In the genomic region with DNA sequence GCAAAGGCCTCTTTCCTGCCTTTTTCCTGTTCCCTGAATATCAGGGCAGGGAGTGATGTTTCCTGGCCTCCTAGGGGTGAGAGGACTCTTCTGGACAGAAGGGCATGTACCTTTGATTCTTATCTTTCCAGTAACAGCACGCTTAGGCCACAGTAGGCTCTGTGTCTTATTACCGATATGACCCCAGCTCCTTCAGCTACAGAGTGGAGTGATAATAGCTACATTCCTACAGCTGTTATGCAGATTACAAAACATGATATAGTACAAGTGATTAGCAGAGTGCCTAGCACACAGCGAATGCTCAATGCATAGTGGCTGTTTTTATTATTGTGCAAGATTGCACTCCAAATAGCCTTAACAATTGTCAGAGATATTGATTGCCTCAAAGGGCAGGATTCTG, we compare ENCODE assay signal across 26 cellular contexts.
DNase-seq lines count a peak whose midpoint lies in the region; ATAC-seq and TF ChIP-seq lines count a peak whose summit lies in the region.
"Had no signal": no experiment of that assay in that cellular context is flagged by ENCODE, and none has a peak within 500 bp of the region (broad histone marks: within the 10 kb centered on the region; RNA-seq: fewer than 3 reads in every experiment).

No MANE protein-coding gene starts in this region.

- peak; percentile 15 for ATAC-seq in Right ventricle myocardium superior (ENCODE audit: poor library complexity)
- ATAC-seq in IMR-90 (ENCODE audit: low read depth), result no peak
- ATAC-seq in stimulated activated effector memory CD8-positive, alpha-beta T cell treated with anti-CD3 and anti-CD28 coated beads, Interleukin-12 subunit alpha, Interleukin-12 subunit beta, amount 100 ng/mL, for 72 hours, result no peak
- ATAC-seq: GM12878 had no signal

- dilution Hi-C loops in IMR-90 (cut with HindIII; ENCODE audit: low sequenced_read_pairs, unreplicated experiment), result no loop called here

- H2AFZ ChIP-seq in IMR-90 (replicated peaks; ENCODE audit: low read length, poor library complexity), result no peak overlapping the region

- no peak overlapping the region for H4K8ac ChIP-seq in IMR-90 (ENCODE audit: low read depth in 2 of 2, low read length in 2 of 2)
- H4K8ac ChIP-seq in mesendoderm (ENCODE audit: low read depth, low read length), result no peak overlapping the region

- intact Hi-C loops in Right ventricle myocardium superior (cut with DNase I), result no loop called here
- intact Hi-C loops in left ventricle myocardium inferior (cut with micrococcal nuclease), result no loop called here
- intact Hi-C loops in IMR-90 (cut with micrococcal nuclease), result no loop called here
- intact Hi-C loops in posterior vena cava (cut with DNase I), result no loop called here

- H4K5ac ChIP-seq in IMR-90 (ENCODE audit: low read depth, low read length) (no peak overlapping the region), mesendoderm (ENCODE audit: low read length) (no peak overlapping the region)

- no peak overlapping the region for H3K9ac ChIP-seq in IMR-90 (ENCODE audit: low read depth, low read length)
- H3K9ac ChIP-seq in mesendoderm (ENCODE audit: low read length), result no peak overlapping the region
- H3K9ac ChIP-seq: BLaER1 had no signal

- H3K4ac ChIP-seq in IMR-90 (ENCODE audit: low read depth, low read length) (no peak overlapping the region), mesendoderm (ENCODE audit: low read depth, low read length) (no peak overlapping the region)

- no peak overlapping the region for H3K14ac ChIP-seq in IMR-90 (replicated peaks; ENCODE audit: low read depth, low read length)

- H3K9me3 Mint-ChIP-seq in stimulated activated effector memory CD8-positive, alpha-beta T cell treated with anti-CD3 and anti-CD28 coated beads, Interleukin-12 subunit alpha, Interleukin-12 subunit beta, amount 100 ng/mL, for 72 hours, result peaks cover 2% of the 10 kb centered on the region

- H2BK20ac ChIP-seq in IMR-90 (ENCODE audit: low read depth, low read length), result no peak overlapping the region

- no peaks in the 10 kb centered on the region for H3K79me2 ChIP-seq in mesendoderm (ENCODE audit: control insufficient read depth, insufficient read depth, low read length)

- H3K36me3 ChIP-seq in left ventricle myocardium inferior (no peaks in the 10 kb centered on the region), IMR-90 (ENCODE audit: control insufficient read depth, insufficient read depth, low read length) (no peaks in the 10 kb centered on the region), mesendoderm (ENCODE audit: control insufficient read depth, insufficient read depth, low read length) (no peaks in the 10 kb centered on the region)
- H3K36me3 ChIP-seq: BE2C, BLaER1 had no signal

- H3K79me1 ChIP-seq in IMR-90 (ENCODE audit: low read depth in 1 of 2, low read length in 2 of 2) (no peaks in the 10 kb centered on the region), mesendoderm (ENCODE audit: low read length) (no peaks in the 10 kb centered on the region)

- H3K27ac Mint-ChIP-seq in stimulated activated effector memory CD8-positive, alpha-beta T cell treated with anti-CD3 and anti-CD28 coated beads, Interleukin-12 subunit alpha, Interleukin-12 subunit beta, amount 100 ng/mL, for 72 hours, result no peak overlapping the region
- H3K27ac Mint-ChIP-seq: CD14-positive monocyte; CD4-positive, alpha-beta memory T cell; CD4-positive, CD25-positive, alpha-beta regulatory T cell; CD8-positive, alpha-beta memory T cell had no signal

- TF ChIP-seq CTCF in left ventricle myocardium inferior (IDR thresholded peaks at IDR 0.05; ENCODE audit: borderline replicate concordance), result no peak
- TF ChIP-seq CTCF in IMR-90 (conservative IDR thresholded peaks at IDR 0.05; ENCODE audit: low read depth, low read length), result no peak

- in situ Hi-C loops in IMR-90 (cut with MboI; ENCODE audit: low sequenced_read_pairs), result no loop called here

- CTCF ChIA-PET in IMR-90 (lab: Yijun Ruan, JAX), result no interaction called here

- no peaks in the 10 kb centered on the region for H3K36me3 Mint-ChIP-seq in stimulated activated effector memory CD8-positive, alpha-beta T cell treated with anti-CD3 and anti-CD28 coated beads, Interleukin-12 subunit alpha, Interleukin-12 subunit beta, amount 100 ng/mL, for 72 hours
- H3K36me3 Mint-ChIP-seq: CD14-positive monocyte; CD4-positive, alpha-beta memory T cell; CD4-positive, CD25-positive, alpha-beta regulatory T cell; CD8-positive, alpha-beta memory T cell had no signal

- H3K9me1 ChIP-seq in IMR-90 (ENCODE audit: insufficient read depth, low read length), result no peaks in the 10 kb centered on the region

- H2BK120ac ChIP-seq in IMR-90 (ENCODE audit: low read depth, low read length) (no peak overlapping the region), mesendoderm (ENCODE audit: low read depth, low read length) (no peak overlapping the region)

- TF ChIP-seq RAD21 in IMR-90 (IDR thresholded peaks at IDR 0.05; ENCODE audit: low read length), result no peak

- no peak overlapping the region for H3K4me2 ChIP-seq in IMR-90 (ENCODE audit: low read depth, low read length)
- H3K4me2 ChIP-seq in mesendoderm (ENCODE audit: low read length), result no peak overlapping the region
- H3K4me2 ChIP-seq: BLaER1 had no signal

- no peak for DNase-seq in Right ventricle myocardium superior
- no peak for DNase-seq in left ventricle myocardium inferior
- DNase-seq in IMR-90, result no peak
- DNase-seq in SK-N-DZ (ENCODE audit: low spot score), result peak; percentile 61
- peak; percentile 56 for DNase-seq in mesendoderm
- no peak for DNase-seq in stimulated activated effector memory CD8-positive, alpha-beta T cell treated with anti-CD3 and anti-CD28 coated beads, Interleukin-12 subunit alpha, Interleukin-12 subunit beta, amount 100 ng/mL, for 72 hours (ENCODE audit: low spot score in 2 of 2)
- DNase-seq in NCI-H187 (lab: John Stamatoyannopoulos, UW), result no peak
- DNase-seq in posterior vena cava (ENCODE audit: low spot score), result no peak
- DNase-seq: 8988T; ACHN; BE2C; C1 segment of cervical spinal cord; CD4-positive, alpha-beta memory T cell; CD4-positive, CD25-positive, alpha-beta regulatory T cell; CD8-positive, alpha-beta memory T cell; COR-L47; DMS 273 treated with DMSO at 0.1 percent for 48 hours; DMS153; DMS53; DMS79; DND-41; EL; GDM1 had no signal

- POLR2A ChIA-PET in IMR-90 (lab: Charles Lee; ENCODE audit: unreplicated experiment), result no interaction called here

- H3K4me3 Mint-ChIP-seq in stimulated activated effector memory CD8-positive, alpha-beta T cell treated with anti-CD3 and anti-CD28 coated beads, Interleukin-12 subunit alpha, Interleukin-12 subunit beta, amount 100 ng/mL, for 72 hours, result no peak overlapping the region
- H3K4me3 Mint-ChIP-seq: CD14-positive monocyte; CD4-positive, alpha-beta memory T cell; CD4-positive, CD25-positive, alpha-beta regulatory T cell; CD8-positive, alpha-beta memory T cell had no signal

- no peak overlapping the region for H4K91ac ChIP-seq in IMR-90 (ENCODE audit: insufficient read depth, low read depth, low read length)

- no peak overlapping the region for H3K23ac ChIP-seq in IMR-90 (ENCODE audit: low read depth, low read length)
- no peak overlapping the region for H3K23ac ChIP-seq in mesendoderm (ENCODE audit: low read length)

- H3K27me3 ChIP-seq in left ventricle myocardium inferior (ENCODE audit: low read depth) (peaks cover 6% of the 10 kb centered on the region), IMR-90 (ENCODE audit: control insufficient read depth, insufficient read depth, low read length) (no peaks in the 10 kb centered on the region), mesendoderm (ENCODE audit: insufficient read depth, low read length, poor library complexity) (no peaks in the 10 kb centered on the region)
- H3K27me3 ChIP-seq: BE2C, BLaER1 had no signal

- H3K18ac ChIP-seq in IMR-90 (ENCODE audit: low read depth, low read length), result no peak overlapping the region
- no peak overlapping the region for H3K18ac ChIP-seq in mesendoderm (ENCODE audit: low read length)

- H2AK9ac ChIP-seq in IMR-90 (replicated peaks; ENCODE audit: low read depth, low read length, poor library complexity), result no peak overlapping the region

- no peak overlapping the region for H3K27ac ChIP-seq in left ventricle myocardium inferior (replicated peaks)
- H3K27ac ChIP-seq in IMR-90 (ENCODE audit: insufficient read depth, low read length), result no peak overlapping the region
- no peak overlapping the region for H3K27ac ChIP-seq in mesendoderm (ENCODE audit: low read depth, low read length)
- H3K27ac ChIP-seq: BLaER1 had no signal

- H2AK5ac ChIP-seq in IMR-90 (ENCODE audit: low read depth, low read length) (no peak overlapping the region), mesendoderm (ENCODE audit: low read length) (no peak overlapping the region)

- no peaks in the 10 kb centered on the region for H4K20me1 ChIP-seq in IMR-90 (ENCODE audit: insufficient read depth, low read length)
- H4K20me1 ChIP-seq: BLaER1 had no signal

- no peaks in the 10 kb centered on the region for H3K4me1 Mint-ChIP-seq in stimulated activated effector memory CD8-positive, alpha-beta T cell treated with anti-CD3 and anti-CD28 coated beads, Interleukin-12 subunit alpha, Interleukin-12 subunit beta, amount 100 ng/mL, for 72 hours
- H3K4me1 Mint-ChIP-seq: CD14-positive monocyte; CD4-positive, alpha-beta memory T cell; CD4-positive, CD25-positive, alpha-beta regulatory T cell; CD8-positive, alpha-beta memory T cell had no signal

- no peak overlapping the region for H2BK15ac ChIP-seq in IMR-90 (ENCODE audit: low read depth, low read length)
- H2BK15ac ChIP-seq in mesendoderm (replicated peaks; ENCODE audit: low read depth), result no peak overlapping the region

- H3K9me3 ChIP-seq in left ventricle myocardium inferior (replicated peaks) (peaks cover 6% of the 10 kb centered on the region), IMR-90 (ENCODE audit: control insufficient read depth, insufficient read depth, low read length) (peaks cover 11% of the 10 kb centered on the region)
- H3K9me3 ChIP-seq: BE2C, BLaER1 had no signal

- no peak overlapping the region for H3K4me3 ChIP-seq in left ventricle myocardium inferior
- no peak overlapping the region for H3K4me3 ChIP-seq in IMR-90 (ENCODE audit: insufficient read depth, low read depth, low read length)
- no peak overlapping the region for H3K4me3 ChIP-seq in mesendoderm (ENCODE audit: low read length)
- H3K4me3 ChIP-seq: BLaER1, GM12878 had no signal

- no peak for TF ChIP-seq POLR2A in IMR-90 (IDR thresholded peaks at IDR 0.05; ENCODE audit: low read depth, low read length)

- H3K4me1 ChIP-seq in left ventricle myocardium inferior (peaks cover 10% of the 10 kb centered on the region), IMR-90 (ENCODE audit: control insufficient read depth, insufficient read depth, low read length) (no peaks in the 10 kb centered on the region), mesendoderm (ENCODE audit: control insufficient read depth, low read depth, low read length) (no peaks in the 10 kb centered on the region)
- H3K4me1 ChIP-seq: BE2C, BLaER1 had no signal

- BruUV-seq in IMR-90 (replicated peaks; lab: Mats Ljungman, UMichigan), result no TSS peak

- H3K56ac ChIP-seq in IMR-90 (ENCODE audit: extremely low read depth, insufficient read depth, low read length), result no peak overlapping the region
- H3K56ac ChIP-seq in mesendoderm (ENCODE audit: low read length), result no peak overlapping the region

- H2BK5ac ChIP-seq in IMR-90 (ENCODE audit: low read depth, low read length, poor library complexity, severe bottlenecking) (no peak overlapping the region), mesendoderm (ENCODE audit: low read length) (no peak overlapping the region)

- no CpG with 5 or more reads among the region's 3 CpGs for WGBS in IMR-90 (ENCODE audit: extremely low coverage in 2 of 2, insufficient read length in 1 of 2), 2 experiments
- whole genome bisulfite sequencing in mesendoderm (ENCODE audit: extremely low coverage, insufficient coverage, low lambda C conversion rate), result no CpG with 5 or more reads among the region's 3 CpGs

Comparison
In these comparisons a context has a peak if more than half of its experiments do, and no peak if none do; other contexts are left out.
1. DNase-seq: peak in SK-N-DZ (single experiment) and mesendoderm (single experiment); none in Right ventricle myocardium superior (single experiment), left ventricle myocardium inferior (single experiment), IMR-90 (single experiment), stimulated activated effector memory CD8-positive, alpha-beta T cell treated with anti-CD3 and anti-CD28 coated beads, Interleukin-12 subunit alpha, Interleukin-12 subunit beta, amount 100 ng/mL, for 72 hours (0 of 2), NCI-H187 (0 of 2) and posterior vena cava (single experiment).